9 cellular contexts compared by ENCODE assay signal in the genomic region with DNA sequence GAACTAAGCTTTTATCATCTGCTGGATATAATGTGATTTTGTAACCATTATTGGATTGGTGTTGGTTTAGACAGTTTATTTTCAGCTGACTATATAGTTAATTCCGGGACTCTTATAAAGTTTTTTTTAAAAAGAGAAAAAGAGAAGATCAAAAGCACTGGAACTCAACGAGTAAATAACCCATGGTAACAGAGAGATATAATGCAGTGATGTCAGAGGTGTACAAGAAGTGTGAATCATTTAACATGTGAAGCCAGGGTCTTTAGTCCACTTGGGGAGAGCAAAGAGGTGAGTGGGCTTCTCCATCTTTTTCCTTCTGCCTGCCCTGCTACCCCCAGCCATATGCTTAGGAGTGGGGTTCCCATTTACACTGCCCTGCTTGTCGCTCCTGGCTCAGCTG. TPM values are rescaled to one million over a fixed set of nuclear protein-coding genes. Genes with fewer than 3 reads are reported as not detected.
DNase-seq lines count a peak whose midpoint lies in the region; ATAC-seq, FAIRE-seq and TF ChIP-seq lines count a peak whose summit lies in the region.
"Had no signal": no experiment of that assay in that cellular context is flagged by ENCODE, and none has a peak within 500 bp of the region (broad histone marks: within the 10 kb centered on the region; RNA-seq: fewer than 3 reads in every experiment).

No MANE protein-coding gene starts in this region.

- peak overlapping the region; percentile 81 to 97 for H3K4me2 ChIP-seq in H1 (ENCODE audit: insufficient read depth in 1 of 2, low read depth in 2 of 2, low read length in 2 of 2)

- 88% methylated on average over 3 of the region's 3 CpGs; no CpG with 5 or more reads in 1 of the 2 experiments for WGBS in H1 (ENCODE audit: extremely low coverage in 1 of 2, insufficient coverage in 1 of 2, insufficient read length in 1 of 2, insufficient replicate concordance in 2 of 2, low coverage in 1 of 2, low lambda C conversion rate in 2 of 2, missing lambda C conversion rate in 1 of 2), 2 experiments
- 30% methylated on average over 3 of the region's 3 CpGs for WGBS in prostate gland

- no peak overlapping the region for H3K18ac ChIP-seq in H1 (ENCODE audit: extremely low read depth, low read length)

- no peak for TF ChIP-seq CTCF in H1 (IDR thresholded peaks at IDR 0.05; ENCODE audit: control extremely low read depth in 1 of 3, insufficient read depth in 1 of 3, low read depth in 1 of 3, low read length in 3 of 3)
- TF ChIP-seq CTCF in prostate gland (IDR thresholded peaks at IDR 0.05): no peak

- peaks cover 33 to 70% of the 10 kb centered on the region in 2 experiments for H3K79me2 ChIP-seq in H1 (ENCODE audit: control insufficient read depth in 1 of 2, insufficient read depth in 2 of 2, low read length in 2 of 2)

- intact Hi-C loops in prostate gland (cut with DNase I): no loop called here

- H4K20me1 ChIP-seq in H1 (replicated peaks in 1 of 2; ENCODE audit: control insufficient read depth in 1 of 2, insufficient read depth in 2 of 2, low read length in 2 of 2): peaks cover 12 to 16% of the 10 kb centered on the region in 2 experiments

- H2BK12ac ChIP-seq in H1 (ENCODE audit: low read depth, low read length): no peak overlapping the region

- DNase-seq in EL (peak; percentile 13), NCI-H82 treated with DMSO at 0.1 percent for 48 hours (lab: John Stamatoyannopoulos, UW; ENCODE audit: unreplicated experiment) (peak; percentile 75), H1 (ENCODE audit: low read depth in 1 of 2, low spot score in 2 of 2) (no peak), prostate gland (ENCODE audit: low spot score) (no peak), NCI-H2107 (lab: John Stamatoyannopoulos, UW) (no peak), DMS 273 treated with DMSO at 0.1 percent for 48 hours (lab: John Stamatoyannopoulos, UW) (no peak), NCI-H2081 treated with DMSO at 0.1 percent for 48 hours (lab: John Stamatoyannopoulos, UW) (no peak)
- DNase-seq: T1000 had no signal

- H3K79me1 ChIP-seq in H1 (ENCODE audit: low read depth, low read length): peaks cover 4% of the 10 kb centered on the region

- no peak overlapping the region for H2BK15ac ChIP-seq in H1 (ENCODE audit: low read length)

- TF ChIP-seq POLR2A in H1 (IDR thresholded peaks at IDR 0.05; ENCODE audit: control extremely low read depth in 1 of 2, low read depth in 2 of 2, low read length in 2 of 2): no peak
- TF ChIP-seq POLR2A in prostate gland (IDR thresholded peaks at IDR 0.05): no peak

- H3K9me3 ChIP-seq in H1 (ENCODE audit: insufficient read depth in 2 of 2, low read depth in 1 of 2, low read length in 1 of 2) (no peaks in the 10 kb centered on the region), prostate gland (no peaks in the 10 kb centered on the region)

- POLR2A ChIA-PET in H1 (lab: Charles Lee; ENCODE audit: partially characterized antibody): interaction anchor here (1.5 to 1.6 kb wide), 2 partner anchors 11 to 52 kb away, joined by 3 to 6 read pairs; no protein-coding TSS in a partner anchor

- no peak overlapping the region for H2BK5ac ChIP-seq in H1 (ENCODE audit: low read depth, low read length)

- H2AK5ac ChIP-seq in H1 (ENCODE audit: low read depth, low read length): no peak overlapping the region

- H3K36me3 ChIP-seq in H1 (ENCODE audit: control insufficient read depth in 2 of 4, insufficient read depth in 4 of 4, low read length in 3 of 4) (peaks cover 0 to 31% (median 1%) of the 10 kb centered on the region in 4 experiments; a peak in 3 of 8 replicates), prostate gland (no peaks in the 10 kb centered on the region)

- CTCF ChIA-PET in H1 (lab: Charles Lee; ENCODE audit: partially characterized antibody): interaction anchor here (1.1 kb wide), 1 partner anchor 86 kb away, joined by 3 read pairs; no protein-coding TSS in a partner anchor

- FAIRE-seq in H1 (lab: Jason Lieb, UNC): no peak

- H2AFZ ChIP-seq in H1 (ENCODE audit: low read length): no peak overlapping the region

- no peak overlapping the region; a peak in 1 of 7 replicates for H3K9ac ChIP-seq in H1 (replicated peaks in 1 of 4; ENCODE audit: extremely low read depth in 1 of 4, low read depth in 3 of 4, low read length in 3 of 4)

- H4K91ac ChIP-seq in H1 (replicated peaks; ENCODE audit: insufficient read length, low read length): no peak overlapping the region

- no peak overlapping the region for H3K4ac ChIP-seq in H1 (replicated peaks; ENCODE audit: insufficient read length, low read depth, low read length)

- TF ChIP-seq EP300 in H1 (IDR thresholded peaks at IDR 0.05; ENCODE audit: borderline replicate concordance in 1 of 2, low read depth in 2 of 2, low read length in 2 of 2): no peak

- H3K4me3 ChIP-seq in H1 (ENCODE audit: extremely low read depth in 1 of 4, insufficient read depth in 2 of 4, low read depth in 3 of 4, low read length in 4 of 4) (peak overlapping the region in 2 of 4 experiments; percentile 10 to 78; a peak in 4 of 8 replicates), prostate gland (peak overlapping the region in 1 of 2 donors; percentile 86)

- no peak overlapping the region for H2BK20ac ChIP-seq in H1 (ENCODE audit: low read length)

- no peak overlapping the region for H3K23ac ChIP-seq in H1 (ENCODE audit: insufficient read length)

- no peak overlapping the region for H4K5ac ChIP-seq in H1 (ENCODE audit: insufficient read length, low read depth, low read length)

- H3K27me3 ChIP-seq in H1 (replicated peaks in 1 of 4; ENCODE audit: control insufficient read depth in 3 of 4, extremely low read depth in 1 of 4, insufficient read depth in 3 of 4, low read length in 3 of 4): no peaks in the 10 kb centered on the region
- H3K27me3 ChIP-seq in prostate gland (replicated peaks; ENCODE audit: insufficient read depth): no peaks in the 10 kb centered on the region

- H4K8ac ChIP-seq in H1 (ENCODE audit: extremely low read depth, insufficient read depth, low read length): no peak overlapping the region

- no peak overlapping the region for H3K14ac ChIP-seq in H1 (ENCODE audit: insufficient read length)

- H3K27ac ChIP-seq in H1 (ENCODE audit: low read depth, low read length): no peak overlapping the region
- peak overlapping the region; percentile 96 to 97 for H3K27ac ChIP-seq in prostate gland

- no peak overlapping the region for H3K56ac ChIP-seq in H1 (replicated peaks; ENCODE audit: insufficient read length, low read depth, low read length)

- H3K4me1 ChIP-seq in H1 (replicated peaks in 1 of 4; ENCODE audit: control insufficient read depth in 3 of 4, insufficient read depth in 4 of 4, low read length in 3 of 4) (peaks cover 0 to 6% (median under 1%) of the 10 kb centered on the region in 4 experiments; a peak in 2 of 7 replicates), prostate gland (replicated peaks) (no peaks in the 10 kb centered on the region)

- H2BK120ac ChIP-seq in H1 (replicated peaks; ENCODE audit: low read depth, low read length): no peak overlapping the region

- no peak for TF ChIP-seq RAD21 in H1 (IDR thresholded peaks at IDR 0.05 in 1 of 2, conservative IDR thresholded peaks at IDR 0.05 in 1 of 2; ENCODE audit: low read depth in 2 of 2, low read length in 2 of 2)

- H3K23me2 ChIP-seq in H1 (ENCODE audit: low read depth, low read length): peaks cover 18% of the 10 kb centered on the region

- no peak for ATAC-seq in esophagus mucosa

TF ChIP-seq in H1, 55 proteins besides CTCF, POLR2A, EP300 and RAD21:
- TF ChIP-seq NANOG (IDR thresholded peaks at IDR 0.05; ENCODE audit: insufficient read depth, low read depth, low read length, poor library complexity, severe bottlenecking) (no peak), EGR1 (IDR thresholded peaks at IDR 0.05; ENCODE audit: borderline replicate concordance, low read depth, low read length) (no peak), CREB1 (IDR thresholded peaks at IDR 0.05) (no peak), TEAD4 (IDR thresholded peaks at IDR 0.05; ENCODE audit: low read depth, low read length) (no peak), SIRT6 (IDR thresholded peaks at IDR 0.05; ENCODE audit: low read length) (no peak), CBX5 (IDR thresholded peaks at IDR 0.05; ENCODE audit: low read depth, low read length) (no peak), RFX5 (IDR thresholded peaks at IDR 0.05; ENCODE audit: borderline replicate concordance, low read depth, low read length) (no peak), CHD1 (IDR thresholded peaks at IDR 0.05; ENCODE audit: low read depth, low read length) (no peak), FOSL1 (IDR thresholded peaks at IDR 0.05; ENCODE audit: insufficient read depth, low read depth, low read length) (no peak)

RNA-seq across cellular contexts. Expression of gene TMEM165, which starts 3.2 kb away (rescaled TPM):
- total RNA-seq in H1 (2021; fragmentation: NEBNext Ultra II Directional; extraction: Animal tissue kit (Norgen Biotek cat#: 25700)): 77.7 and 85.5 TPM in 2 replicates
- polyA plus RNA-seq in H1 (2011; rRNA removed): 123 and 125 TPM in 2 replicates
- 77.0 TPM for polyA plus RNA-seq in H1 (2011; cell fraction: cytosol; rRNA removed)
- polyA plus RNA-seq in H1 (2011; cell fraction: nucleus; rRNA removed): 62.2 TPM
- polyA plus RNA-seq in H1 (2012, experiment 1 of 2): 46.1 to 68.7 TPM (median 50.2 TPM) in 4 replicates
- polyA plus RNA-seq in H1 (2012, experiment 2 of 2): 37.4 TPM
- 86.9 TPM for polyA plus RNA-seq in H1 (2013, experiment 1 of 2)
- 102 TPM for polyA plus RNA-seq in H1 (2013, experiment 2 of 2)
- 144 TPM in 2 replicates for polyA minus RNA-seq in H1 (2011; rRNA and poly(A)+ RNA removed)
- 84.8 TPM for polyA minus RNA-seq in H1 (2011; cell fraction: cytosol; rRNA and poly(A)+ RNA removed)
- polyA minus RNA-seq in H1 (2011; cell fraction: nucleus; rRNA and poly(A)+ RNA removed): 152 TPM
- 100 to 1,000 TPM; 117 to 183 TPM for total RNA-seq in prostate gland
- 90.7 TPM for total RNA-seq in esophagus mucosa

RNA-seq across cellular contexts. Expression of gene SRD5A3, which starts 52.9 kb away (rescaled TPM):
- 19.4 and 19.6 TPM in 2 replicates for total RNA-seq in H1 (2021; fragmentation: NEBNext Ultra II Directional; extraction: Animal tissue kit (Norgen Biotek cat#: 25700))
- polyA plus RNA-seq in H1 (2011; rRNA removed): 16.4 and 34.6 TPM in 2 replicates
- 12.9 TPM for polyA plus RNA-seq in H1 (2011; cell fraction: cytosol; rRNA removed)
- polyA plus RNA-seq in H1 (2011; cell fraction: nucleus; rRNA removed): 6.5 TPM
- polyA plus RNA-seq in H1 (2012, experiment 1 of 2): 16.0 to 26.6 TPM (median 25.0 TPM) in 4 replicates
- polyA plus RNA-seq in H1 (2012, experiment 2 of 2): 12.9 TPM
- polyA plus RNA-seq in H1 (2013, experiment 1 of 2): 34.3 TPM
- 45.3 TPM for polyA plus RNA-seq in H1 (2013, experiment 2 of 2)
- 23.1 and 37.4 TPM in 2 replicates for polyA minus RNA-seq in H1 (2011; rRNA and poly(A)+ RNA removed)
- polyA minus RNA-seq in H1 (2011; cell fraction: cytosol; rRNA and poly(A)+ RNA removed): 8.6 TPM
- polyA minus RNA-seq in H1 (2011; cell fraction: nucleus; rRNA and poly(A)+ RNA removed): 5.8 TPM
- 10 to 100 TPM in 1 of 2 donors, 1 to 10 TPM in 1; 6.6 to 14.8 TPM for total RNA-seq in prostate gland
- 52.8 TPM for total RNA-seq in esophagus mucosa

Comparison
In these comparisons a context has a peak if more than half of its experiments do, and no peak if none do; other contexts are left out.
1. DNase-seq: peak in EL (single experiment) and NCI-H82 treated with DMSO at 0.1 percent for 48 hours (single experiment); none in H1 (0 of 2), prostate gland (single experiment), NCI-H2107 (single experiment), DMS 273 treated with DMSO at 0.1 percent for 48 hours (single experiment) and NCI-H2081 treated with DMSO at 0.1 percent for 48 hours (single experiment).